In the genomic region with DNA sequence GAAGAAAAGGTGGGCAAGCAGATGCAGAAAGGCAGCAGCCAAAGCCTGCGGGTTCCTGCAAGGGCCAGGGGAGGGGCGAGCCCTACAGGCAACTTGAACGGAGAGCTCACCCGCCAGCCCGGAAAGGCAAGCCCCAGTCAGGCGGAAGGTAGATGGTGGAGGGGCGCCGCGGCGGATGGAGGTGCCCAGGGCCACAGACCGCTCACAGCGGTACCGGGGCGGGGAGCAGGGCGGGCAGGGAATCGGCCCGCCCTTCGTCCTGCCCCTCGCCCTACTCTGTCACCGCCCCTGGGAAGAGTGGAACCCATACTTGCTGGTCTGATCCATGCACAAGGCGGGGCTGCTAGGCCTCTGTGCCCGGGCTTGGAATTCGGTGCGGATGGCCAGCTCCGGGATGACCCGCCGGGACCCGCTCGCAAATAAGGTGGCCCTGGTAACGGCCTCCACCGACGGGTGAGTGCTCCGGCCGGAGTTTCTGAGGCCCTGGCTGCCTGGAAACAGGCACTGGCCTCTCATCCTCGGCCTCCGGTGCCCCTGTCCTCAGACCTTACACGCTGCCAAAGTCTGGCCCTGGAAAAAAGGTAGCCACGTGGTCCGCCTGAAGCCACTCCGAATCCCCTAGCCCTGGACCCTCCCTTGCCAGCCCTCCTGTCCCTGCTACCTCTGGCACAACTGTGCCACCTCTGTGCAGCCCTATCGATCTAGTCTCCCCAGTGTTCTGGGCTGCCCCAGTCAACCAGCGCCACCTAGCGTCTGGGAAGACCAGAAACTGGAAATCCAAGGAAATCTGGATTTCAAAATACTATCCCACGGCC, we compare ENCODE assay signal across 8 cellular contexts. TPM values are rescaled to one million over a fixed set of nuclear protein-coding genes. Genes with fewer than 3 reads are reported as not detected.
A peak's percentile ranks its signal among the peaks of the same experiment; 100 is the strongest.
DNase-seq lines count a peak whose midpoint lies in the region; ATAC-seq and TF ChIP-seq lines count a peak whose summit lies in the region.

Gene DHRS4 (plus strand): TSS at position 307 of the 815 bp plus-strand sequence. CDS start 19 bp downstream, at position 326.

- H3K27me3 Mint-ChIP-seq in progenitor cell of endocrine pancreas = no peaks in the 10 kb centered on the region

- H3K27me3 ChIP-seq in adipocyte (replicated peaks; ENCODE audit: control insufficient read depth, insufficient read depth, low read length) = no peaks in the 10 kb centered on the region
- H3K27me3 ChIP-seq in heart left ventricle = no peaks in the 10 kb centered on the region
- no peaks in the 10 kb centered on the region for H3K27me3 ChIP-seq in upper lobe of right lung

- H3K36me3 ChIP-seq in adipocyte (ENCODE audit: control insufficient read depth, insufficient read depth, low read length, severe bottlenecking) (peaks cover 8% of the 10 kb centered on the region), heart left ventricle (peaks cover 0 to 28% (median 9%) of the 10 kb centered on the region in 9 donors), upper lobe of right lung (no peaks in the 10 kb centered on the region)

- TF ChIP-seq POLR2A in heart left ventricle (IDR thresholded peaks at IDR 0.05) = peak in 1 of 2 donors; percentile 53

- DNase-seq in NCI-H1417 treated with DMSO at 0.1 percent for 48 hours (lab: John Stamatoyannopoulos, UW) (peak; percentile 63), T follicular helper cell (ENCODE audit: low read depth) (peak; percentile 67), adipocyte (ENCODE audit: low read depth) (peak; percentile 94), heart left ventricle (peak; percentile 84 to 91 (median 86)), progenitor cell of endocrine pancreas (ENCODE audit: low spot score, unreplicated experiment) (peak; percentile 63), upper lobe of right lung (peak; percentile 90)

- peaks cover 30% of the 10 kb centered on the region for H3K4me1 ChIP-seq in adipocyte (ENCODE audit: control insufficient read depth, insufficient read depth, low read length)
- H3K4me1 ChIP-seq in heart left ventricle = peaks cover 0 to 27% (median 11%) of the 10 kb centered on the region in 12 donors
- H3K4me1 ChIP-seq in upper lobe of right lung = peaks cover 10% of the 10 kb centered on the region

- peaks cover 6% of the 10 kb centered on the region for H3K36me3 Mint-ChIP-seq in progenitor cell of endocrine pancreas (ENCODE audit: insufficient read depth)

- H3K9me3 ChIP-seq in adipocyte (ENCODE audit: control insufficient read depth, low read length) (no peaks in the 10 kb centered on the region), heart left ventricle (peaks cover 0 to 16% (median 0%) of the 10 kb centered on the region in 12 donors), upper lobe of right lung (no peaks in the 10 kb centered on the region)

- peak within 1 kb of the TSS; percentile 97 for H3K27ac Mint-ChIP-seq in progenitor cell of endocrine pancreas

- TF ChIP-seq CTCF in GM12875 (IDR thresholded peaks at IDR 0.05; ENCODE audit: borderline replicate concordance, insufficient read depth, low read depth, low read length) (peak; percentile 82), heart left ventricle (IDR thresholded peaks at IDR 0.05) (peak; percentile 74 to 94 (median 88)), progenitor cell of endocrine pancreas (IDR thresholded peaks at IDR 0.05; ENCODE audit: unreplicated experiment) (peak; percentile 95), upper lobe of right lung (IDR thresholded peaks at IDR 0.05) (peak; percentile 85)

- peak within 1 kb of the TSS; percentile 19 to 95 (median 88) for H3K27ac ChIP-seq in heart left ventricle
- peak within 1 kb of the TSS; percentile 84 for H3K27ac ChIP-seq in upper lobe of right lung

- 0% methylated on average over 24 to 44 of the region's 44 CpGs for WGBS in heart left ventricle, 4 donors

- peaks cover 16% of the 10 kb centered on the region for H3K4me1 Mint-ChIP-seq in progenitor cell of endocrine pancreas (ENCODE audit: low read depth)

- intact Hi-C loops in heart left ventricle (cut with DNase I) = loop anchor here in 1 of 10 donors (10.0 kb wide), 1 partner anchor 51 kb away; no protein-coding TSS in a partner anchor
- intact Hi-C loops in upper lobe of right lung (cut with DNase I) = no loop called here

- no peaks in the 10 kb centered on the region for H3K9me3 Mint-ChIP-seq in progenitor cell of endocrine pancreas (ENCODE audit: low read depth)

- ATAC-seq in HG02763 (IDR thresholded peaks at IDR 0.05; ENCODE audit: unreplicated experiment) (peak; percentile 90), heart left ventricle (peak; percentile 98 to 99 (median 99)), upper lobe of right lung (peak; percentile 97)

- H3K4me3 ChIP-seq in GM12875 (ENCODE audit: low read depth, low read length) (peak within 1 kb of the TSS; percentile 59), adipocyte (ENCODE audit: low read length) (peak within 1 kb of the TSS; percentile 89), heart left ventricle (peak within 1 kb of the TSS; percentile 49 to 92 (median 84)), upper lobe of right lung (peak within 1 kb of the TSS; percentile 91)

- peak within 1 kb of the TSS; percentile 98 for H3K9ac ChIP-seq in adipocyte (ENCODE audit: low read length)

- H3K4me3 Mint-ChIP-seq in progenitor cell of endocrine pancreas (ENCODE audit: low read depth) = peak within 1 kb of the TSS; percentile 100

RNA-seq across cellular contexts. Expression of gene DHRS4, which starts in this region (rescaled TPM):
- 10 to 100 TPM; 20.3 to 48.5 (median 30.3) TPM for total RNA-seq in heart left ventricle
- 10 to 100 TPM; 36.2 to 76.3 TPM for polyA plus RNA-seq in heart left ventricle
- total RNA-seq in progenitor cell of endocrine pancreas = 17.1 and 19.6 TPM in 2 replicates
- 25.8 TPM for total RNA-seq in upper lobe of right lung

Comparison
In these comparisons a context has a peak if more than half of its experiments do, and no peak if none do; other contexts are left out.
1. Peak in every context shown above with its lines: DNase-seq, ATAC-seq, H3K4me3 ChIP-seq and H3K27ac ChIP-seq.